Comparison of ENCODE assay signal across 8 cellular contexts in genomic region chr17:75181110-75181509, GRCh38. TPM values are rescaled to one million over a fixed set of nuclear protein-coding genes. Genes with fewer than 3 reads are reported as not detected.
A peak's percentile ranks its signal among the peaks of the same experiment; 100 is the strongest.
DNase-seq lines count a peak whose midpoint lies in the region; ATAC-seq and TF ChIP-seq lines count a peak whose summit lies in the region.

No MANE protein-coding gene starts in this region.

- in situ Hi-C loops in G401 (cut with HindIII; ENCODE audit: low sequenced_read_pairs), result no loop called here

- peaks cover 12% of the 10 kb centered on the region for H3K36me3 ChIP-seq in SU-DHL-6 (ENCODE audit: low read length)
- peaks cover 4 to 31% (median 13%) of the 10 kb centered on the region in 4 donors for H3K36me3 ChIP-seq in sigmoid colon

- TF ChIP-seq CTCF in GM12865 (IDR thresholded peaks at IDR 0.05; ENCODE audit: insufficient read depth, low read depth, low read length, missing control alignments), result no peak
- no peak for TF ChIP-seq CTCF in SU-DHL-6 (IDR thresholded peaks at IDR 0.05; ENCODE audit: insufficient read depth, low read length, poor library complexity, severe bottlenecking)
- no peak for TF ChIP-seq CTCF in fibroblast of the aortic adventitia (IDR thresholded peaks at IDR 0.05; ENCODE audit: insufficient read depth, low read length)
- no peak for TF ChIP-seq CTCF in sigmoid colon (IDR thresholded peaks at IDR 0.05)

- H3K9me3 ChIP-seq in SU-DHL-6 (ENCODE audit: insufficient read depth, low read length) (no peaks in the 10 kb centered on the region), sigmoid colon (no peaks in the 10 kb centered on the region)

- H3K79me2 ChIP-seq in SU-DHL-6 (ENCODE audit: insufficient read depth, low read length), result peaks cover 61% of the 10 kb centered on the region

- no peak for TF ChIP-seq EP300 in sigmoid colon (IDR thresholded peaks at IDR 0.05)

- peak overlapping the region; percentile 90; the same call in 1 of the 2 replicates for H3K27ac ChIP-seq in SU-DHL-6 (ENCODE audit: low read depth, low read length)
- peak overlapping the region; percentile 92 to 99 (median 98) for H3K27ac ChIP-seq in sigmoid colon

- H3K27me3 ChIP-seq in SU-DHL-6 (ENCODE audit: low read length) (no peaks in the 10 kb centered on the region), sigmoid colon (no peaks in the 10 kb centered on the region)

- no peak for ATAC-seq in HG03520 (IDR thresholded peaks at IDR 0.05; ENCODE audit: unreplicated experiment)
- no peak for ATAC-seq in GM18511 (IDR thresholded peaks at IDR 0.05; ENCODE audit: unreplicated experiment)

- intact Hi-C loops in sigmoid colon (cut with DNase I), result loop anchor here (5.0 kb wide), 3 partner anchors 49 to 134 kb away; partner anchors contain the start of genes ATP5PD, KCTD2 and NT5C

- 8 to 10% methylated on average over 8 of the region's 8 CpGs for WGBS in sigmoid colon, 2 donors

- peaks cover 7% of the 10 kb centered on the region for H3F3A ChIP-seq in SU-DHL-6 (ENCODE audit: insufficient read depth)

- TF ChIP-seq POLR2A in sigmoid colon (IDR thresholded peaks at IDR 0.05), result no peak

- no peak overlapping the region for H2AFZ ChIP-seq in SU-DHL-6 (ENCODE audit: low read depth, low read length, severe bottlenecking)

- no peaks in the 10 kb centered on the region for H3K9me2 ChIP-seq in SU-DHL-6 (replicated peaks; ENCODE audit: insufficient read depth, low read length)

- peaks cover 0 to 37% (median 25%) of the 10 kb centered on the region in 4 donors for H3K4me1 ChIP-seq in sigmoid colon

- H3K9ac ChIP-seq in SU-DHL-6 (ENCODE audit: low read length), result peak overlapping the region; percentile 91

- no peak for DNase-seq in GM12865 (ENCODE audit: low read depth)
- DNase-seq in fibroblast of the aortic adventitia (ENCODE audit: low read depth), result no peak
- no peak for DNase-seq in sigmoid colon
- DNase-seq in G401 (ENCODE audit: low spot score), result no peak
- DNase-seq in NCI-H226, result no peak

- peaks cover 6% of the 10 kb centered on the region; the same call in 1 of the 2 replicates for H4K20me1 ChIP-seq in SU-DHL-6 (ENCODE audit: low read depth, low read length)

- H3K4me3 ChIP-seq in GM12865 (ENCODE audit: low read depth, low read length) (peak overlapping the region; percentile 96), SU-DHL-6 (ENCODE audit: insufficient read depth, low read length, poor library complexity, severe bottlenecking) (peak overlapping the region; percentile 81), fibroblast of the aortic adventitia (ENCODE audit: low read depth, low read length) (peak overlapping the region; percentile 96), sigmoid colon (peak overlapping the region; percentile 79 to 100 (median 100))

- peak overlapping the region; percentile 79 for H3K4me2 ChIP-seq in SU-DHL-6 (ENCODE audit: low read depth, low read length, poor library complexity, severe bottlenecking)

RNA-seq across cellular contexts. Expression of gene SUMO2, which starts 1.6 kb away (rescaled TPM):
- total RNA-seq in fibroblast of the aortic adventitia (ENCODE audit: low replicate concordance) (89.9 and 129 TPM in 2 replicates), sigmoid colon (100 to 1,000 TPM in 1 of 4 donors, 10 to 100 TPM in 3; 63.0 to 109 (median 87.1) TPM)
- 100 to 1,000 TPM in 2 of 3 donors, 10 to 100 TPM in 1; 69.9 to 130 (median 117) TPM for polyA plus RNA-seq in sigmoid colon
- total RNA-seq in G401 (2014; rRNA removed; shearing (Covaris generic)), result 142 and 183 TPM in 2 replicates

RNA-seq across cellular contexts. Expression of gene NUP85, which starts 24.4 kb away (rescaled TPM):
- 33.9 and 41.5 TPM in 2 replicates for total RNA-seq in fibroblast of the aortic adventitia (ENCODE audit: low replicate concordance)
- total RNA-seq in sigmoid colon, result 10 to 100 TPM; 21.1 to 32.2 (median 29.7) TPM
- polyA plus RNA-seq in sigmoid colon, result 10 to 100 TPM; 31.0 to 48.6 (median 42.8) TPM
- total RNA-seq in G401 (2014; rRNA removed; shearing (Covaris generic)), result 80.2 and 86.3 TPM in 2 replicates

RNA-seq across cellular contexts. Expression of gene JPT1, which starts 26.8 kb away (rescaled TPM):
- total RNA-seq in fibroblast of the aortic adventitia (ENCODE audit: low replicate concordance), result 71.1 and 79.6 TPM in 2 replicates
- 10 to 100 TPM; 17.5 to 19.1 (median 18.8) TPM for total RNA-seq in sigmoid colon
- polyA plus RNA-seq in sigmoid colon, result 100 to 1,000 TPM; 361 to 627 (median 471) TPM
- 199 and 235 TPM in 2 replicates for total RNA-seq in G401 (2014; rRNA removed; shearing (Covaris generic))

RNA-seq across cellular contexts. Expression of gene NT5C, which starts 49.6 kb away (rescaled TPM):
- 39.8 and 45.2 TPM in 2 replicates for total RNA-seq in fibroblast of the aortic adventitia (ENCODE audit: low replicate concordance)
- 100 to 1,000 TPM in 1 of 4 donors, 10 to 100 TPM in 3; 60.7 to 109 (median 82.4) TPM for total RNA-seq in sigmoid colon
- polyA plus RNA-seq in sigmoid colon, result 100 to 1,000 TPM; 102 to 116 (median 110) TPM
- 104 and 142 TPM in 2 replicates for total RNA-seq in G401 (2014; rRNA removed; shearing (Covaris generic))
